Comparison of ENCODE assay signal across 24 cellular contexts in the genomic region with DNA sequence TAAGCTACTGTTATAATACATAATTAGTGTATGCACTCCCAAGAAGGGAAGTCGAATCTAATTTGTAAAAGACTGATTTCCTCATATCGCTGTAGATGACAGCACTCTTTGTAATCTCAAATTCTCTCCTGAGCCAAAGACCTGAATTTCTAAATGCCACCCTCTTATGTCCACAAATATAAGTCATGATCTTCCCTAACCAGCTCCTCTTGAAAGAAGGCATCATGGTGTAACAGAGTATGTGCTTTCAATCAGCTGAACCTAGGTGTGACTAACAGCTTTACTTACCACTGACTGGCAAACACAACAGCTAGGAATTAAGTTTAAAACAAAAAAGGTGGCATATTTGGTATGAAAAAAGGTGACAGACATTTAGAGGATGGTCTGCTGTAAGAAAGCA.
"Had no signal": no experiment of that assay in that cellular context is flagged by ENCODE, and none has a peak within 500 bp of the region (broad histone marks: within the 10 kb centered on the region; RNA-seq: fewer than 3 reads in every experiment).

No MANE protein-coding gene starts in this region.

- H3K4me1 ChIP-seq: lower lobe of right lung, prostate gland, right atrium auricular region, thyroid gland, vagina had no signal

- H3K27ac Mint-ChIP-seq: immature natural killer cell; nephron progenitor cell; stimulated activated naive CD8-positive, alpha-beta T cell treated with anti-CD3 and anti-CD28 coated beads, Interleukin-15, amount 100 ng/mL, for 72 hours had no signal

- H3K27me3 ChIP-seq: right atrium auricular region, thyroid gland, vagina had no signal

- H3K4me1 Mint-ChIP-seq: immature natural killer cell; nephron progenitor cell; stimulated activated naive CD8-positive, alpha-beta T cell treated with anti-CD3 and anti-CD28 coated beads, Interleukin-15, amount 100 ng/mL, for 72 hours had no signal

- H3K4me3 Mint-ChIP-seq: immature natural killer cell; naive thymus-derived CD8-positive, alpha-beta T cell; nephron progenitor cell; stimulated activated naive CD8-positive, alpha-beta T cell treated with anti-CD3 and anti-CD28 coated beads, Interleukin-15, amount 100 ng/mL, for 72 hours had no signal

- H3K27ac ChIP-seq: coronary artery, lower lobe of right lung, prostate gland, right atrium auricular region, thyroid gland, vagina had no signal

- ATAC-seq: left ventricle myocardium superior; lower lobe of right lung; naive thymus-derived CD8-positive, alpha-beta T cell; sciatic nerve; stimulated activated naive CD8-positive, alpha-beta T cell treated with anti-CD3 and anti-CD28 coated beads, Interleukin-15, amount 100 ng/mL, for 72 hours had no signal

- DNase-seq: dermis blood vessel endothelial cell; erythroblast; hypothalamus; immature natural killer cell; islet precursor cell; left ventricle myocardium superior; lower lobe of right lung; naive thymus-derived CD8-positive, alpha-beta T cell; nephron progenitor cell; nucleus accumbens; stimulated activated CD4-positive, alpha-beta T cell treated with anti-CD3 and anti-CD28 coated beads, Interleukin-12 subunit alpha, Interleukin-12 subunit beta, amount 100 ng/mL, for 4 hours; stimulated activated CD4-positive, alpha-beta T cell treated with anti-CD3 and anti-CD28 coated beads, Interleukin-1b, Interleukin-23, amount 100 ng/mL, for 48 hours; stimulated activated CD4-positive, alpha-beta T cell treated with anti-CD3 and anti-CD28 coated beads, Interleukin-4, amount 100 ng/mL, for 1 hour; stimulated activated CD8-positive, alpha-beta memory T cell treated with anti-CD3 and anti-CD28 coated beads, Interleukin-4, amount 100 ng/mL, for 48 hours; stimulated activated naive CD4-positive, alpha-beta T cell; stimulated activated naive CD8-positive, alpha-beta T cell treated with anti-CD3 and anti-CD28 coated beads, Interleukin-15, amount 100 ng/mL, for 72 hours; thyroid gland; trophoblast cell had no signal

- H3K4me3 ChIP-seq: coronary artery, lower lobe of right lung, prostate gland, right atrium auricular region, smooth muscle cell, thyroid gland, vagina had no signal

- H3K27me3 Mint-ChIP-seq: naive thymus-derived CD8-positive, alpha-beta T cell; stimulated activated naive CD8-positive, alpha-beta T cell treated with anti-CD3 and anti-CD28 coated beads, Interleukin-15, amount 100 ng/mL, for 72 hours had no signal

- H3K9me3 ChIP-seq: lower lobe of right lung, prostate gland, thyroid gland, vagina had no signal

- H3K9me3 Mint-ChIP-seq: immature natural killer cell had no signal
